ENCODE assay signal across 9 cellular contexts in the genomic region with DNA sequence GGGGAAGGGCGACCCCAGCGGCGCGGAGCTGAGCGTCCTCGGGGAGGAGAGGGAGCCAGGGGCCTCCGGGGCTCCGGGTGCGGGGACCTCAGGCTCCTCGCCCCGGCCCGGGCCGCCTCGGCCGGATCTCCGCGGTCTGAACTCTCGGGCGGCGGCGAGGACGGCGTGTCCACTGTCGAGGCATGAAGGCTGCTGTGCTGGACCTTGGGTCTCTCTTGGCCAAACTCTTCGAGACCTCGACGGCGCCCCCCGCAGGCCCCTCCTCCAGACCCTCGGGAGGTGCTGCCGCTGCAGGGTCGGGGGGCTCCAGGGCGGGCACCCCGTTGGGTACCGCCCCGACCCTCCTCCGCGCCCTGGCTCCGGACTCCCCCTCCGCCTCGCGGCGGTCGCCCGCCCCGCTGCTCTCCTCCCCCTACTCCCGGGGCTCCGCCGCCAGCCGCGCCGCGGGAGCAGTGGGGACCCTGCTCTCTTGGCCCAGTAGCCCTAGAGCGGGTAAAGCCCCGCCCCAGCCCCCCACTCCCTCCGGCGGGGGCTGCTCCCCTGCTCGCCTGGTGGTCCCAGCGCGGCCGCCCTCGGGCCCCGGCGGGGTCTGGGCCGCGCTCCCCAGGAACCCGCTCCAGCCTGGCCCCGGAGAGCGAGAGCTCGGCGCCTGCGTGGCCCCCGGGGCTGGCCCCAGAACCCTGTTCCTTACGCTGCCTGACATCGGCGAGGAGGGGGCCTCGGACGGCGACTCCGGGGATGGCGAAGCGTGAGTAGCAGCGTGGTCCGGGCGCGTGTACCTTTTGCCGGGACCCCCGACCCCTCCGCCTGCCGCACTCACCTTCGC. TPM values are rescaled to one million over a fixed set of nuclear protein-coding genes. Genes with fewer than 3 reads are reported as not detected.
DNase-seq lines count a peak whose midpoint lies in the region; ATAC-seq and TF ChIP-seq lines count a peak whose summit lies in the region.
"Had no signal": no experiment of that assay in that cellular context is flagged by ENCODE, and none has a peak within 500 bp of the region (broad histone marks: within the 10 kb centered on the region; RNA-seq: fewer than 3 reads in every experiment).

No MANE protein-coding gene starts in this region.

- H3K27ac ChIP-seq in ascending aorta = no peak overlapping the region
- H3K27ac ChIP-seq: epithelial cell of prostate had no signal

- intact Hi-C loops in ascending aorta (cut with DNase I) = no loop called here

- H3K9me3 Mint-ChIP-seq in stimulated activated effector memory CD8-positive, alpha-beta T cell treated with anti-CD3 and anti-CD28 coated beads, Interleukin-12 subunit alpha, Interleukin-12 subunit beta, amount 100 ng/mL, for 72 hours = no peaks in the 10 kb centered on the region

- H3K9me3 ChIP-seq in BE2C (no peaks in the 10 kb centered on the region), ascending aorta (no peaks in the 10 kb centered on the region)

- TF ChIP-seq CTCF in BE2C (IDR thresholded peaks at IDR 0.05; ENCODE audit: low read depth, low read length) = no peak
- no peak for TF ChIP-seq CTCF in ascending aorta (IDR thresholded peaks at IDR 0.05)

- no peak for DNase-seq in BE2C
- DNase-seq in ascending aorta (ENCODE audit: low spot score in 2 of 2) = no peak
- DNase-seq in iris pigment epithelial cell (ENCODE audit: low read depth) = peak; percentile 6
- no peak for DNase-seq in stimulated activated effector memory CD8-positive, alpha-beta T cell treated with anti-CD3 and anti-CD28 coated beads, Interleukin-12 subunit alpha, Interleukin-12 subunit beta, amount 100 ng/mL, for 72 hours (ENCODE audit: low spot score in 2 of 2)
- DNase-seq in OCI-M2 (lab: John Stamatoyannopoulos, UW; ENCODE audit: unreplicated experiment) = no peak
- DNase-seq in NCI-H1048 (lab: John Stamatoyannopoulos, UW) = no peak

- H3K36me3 ChIP-seq in BE2C (no peaks in the 10 kb centered on the region), ascending aorta (no peaks in the 10 kb centered on the region)

- H3K4me3 ChIP-seq in BE2C (ENCODE audit: low read depth, low read length) (peak overlapping the region; percentile 10; the same call in 1 of the 2 replicates), ascending aorta (peak overlapping the region; percentile 66 to 76)

- H3K4me1 Mint-ChIP-seq in stimulated activated effector memory CD8-positive, alpha-beta T cell treated with anti-CD3 and anti-CD28 coated beads, Interleukin-12 subunit alpha, Interleukin-12 subunit beta, amount 100 ng/mL, for 72 hours = no peaks in the 10 kb centered on the region

- ATAC-seq in GM19328 (IDR thresholded peaks at IDR 0.05; ENCODE audit: unreplicated experiment) (peak; percentile 20), HG03280 (IDR thresholded peaks at IDR 0.05; ENCODE audit: unreplicated experiment) (peak; percentile 29)
- ATAC-seq in stimulated activated effector memory CD8-positive, alpha-beta T cell treated with anti-CD3 and anti-CD28 coated beads, Interleukin-12 subunit alpha, Interleukin-12 subunit beta, amount 100 ng/mL, for 72 hours = peak; percentile 52

- no peak overlapping the region for H3K27ac Mint-ChIP-seq in stimulated activated effector memory CD8-positive, alpha-beta T cell treated with anti-CD3 and anti-CD28 coated beads, Interleukin-12 subunit alpha, Interleukin-12 subunit beta, amount 100 ng/mL, for 72 hours

- peak overlapping the region; percentile 63 for H3K4me3 Mint-ChIP-seq in stimulated activated effector memory CD8-positive, alpha-beta T cell treated with anti-CD3 and anti-CD28 coated beads, Interleukin-12 subunit alpha, Interleukin-12 subunit beta, amount 100 ng/mL, for 72 hours

- H3K27me3 ChIP-seq in BE2C (peaks cover 41% of the 10 kb centered on the region), ascending aorta (no peaks in the 10 kb centered on the region)

- no peaks in the 10 kb centered on the region for H3K36me3 Mint-ChIP-seq in stimulated activated effector memory CD8-positive, alpha-beta T cell treated with anti-CD3 and anti-CD28 coated beads, Interleukin-12 subunit alpha, Interleukin-12 subunit beta, amount 100 ng/mL, for 72 hours

- no peaks in the 10 kb centered on the region; the same call in 1 of the 2 replicates for H3K4me1 ChIP-seq in BE2C
- peaks cover 3 to 6% of the 10 kb centered on the region in 2 donors for H3K4me1 ChIP-seq in ascending aorta

RNA-seq across cellular contexts. Expression of a gene that starts 0.6 kb away (rescaled TPM):
- 0.85 TPM for polyA plus RNA-seq in BE2C (2012; ENCODE audit: insufficient read depth, insufficient read length, low read depth)
- 13.9 TPM for total RNA-seq in ascending aorta

RNA-seq across cellular contexts. Expression of a gene that starts 36.2 kb away (rescaled TPM):
- not detected for polyA plus RNA-seq in BE2C (2012; ENCODE audit: insufficient read depth, insufficient read length, low read depth)
- 19.9 TPM for total RNA-seq in ascending aorta
